In the genomic region with DNA sequence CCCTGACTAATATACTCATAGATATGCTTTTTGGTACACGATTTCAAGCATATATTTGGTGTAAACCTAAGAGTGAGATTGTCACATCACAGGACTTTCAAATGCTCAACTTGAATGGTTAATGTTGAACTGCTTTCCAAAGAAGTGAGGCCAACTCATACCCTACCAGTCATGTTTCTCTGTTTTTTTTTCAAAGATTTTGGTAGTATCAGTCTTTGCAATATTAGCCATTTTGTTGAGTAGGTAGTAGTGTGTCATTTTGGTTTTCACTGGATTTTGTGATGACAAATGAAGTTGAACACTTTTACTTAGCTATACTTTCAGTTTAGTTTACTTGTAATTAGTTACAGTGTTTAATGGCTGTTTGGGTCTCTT, we compare ENCODE assay signal across 23 cellular contexts.
"Had no signal": no experiment of that assay in that cellular context is flagged by ENCODE, and none has a peak within 500 bp of the region (broad histone marks: within the 10 kb centered on the region; RNA-seq: fewer than 3 reads in every experiment).

No MANE protein-coding gene starts in this region.

- H3K4me3 Mint-ChIP-seq: effector memory CD8-positive, alpha-beta T cell; naive thymus-derived CD8-positive, alpha-beta T cell; nephron progenitor cell; stimulated activated naive CD8-positive, alpha-beta T cell treated with anti-CD3 and anti-CD28 coated beads, Interleukin-15, amount 100 ng/mL, for 72 hours had no signal

- H3K36me3 ChIP-seq: esophagus squamous epithelium, gastrocnemius medialis, lower lobe of right lung, prostate gland, right atrium auricular region, thyroid gland had no signal

- H3K27me3 Mint-ChIP-seq: effector memory CD8-positive, alpha-beta T cell; naive thymus-derived CD8-positive, alpha-beta T cell; stimulated activated naive CD8-positive, alpha-beta T cell treated with anti-CD3 and anti-CD28 coated beads, Interleukin-15, amount 100 ng/mL, for 72 hours had no signal

- H3K27me3 ChIP-seq: esophagus squamous epithelium, gastrocnemius medialis, right atrium auricular region, thyroid gland had no signal

- DNase-seq: effector memory CD8-positive, alpha-beta T cell; erythroblast; esophagus squamous epithelium; gastrocnemius medialis; head of caudate nucleus; left ventricle myocardium superior; lower lobe of right lung; naive thymus-derived CD8-positive, alpha-beta T cell; nephron progenitor cell; nucleus accumbens; stimulated activated CD4-positive, alpha-beta T cell treated with anti-CD3 and anti-CD28 coated beads, Interleukin-12 subunit alpha, Interleukin-12 subunit beta, amount 100 ng/mL, for 4 hours; stimulated activated CD4-positive, alpha-beta T cell treated with anti-CD3 and anti-CD28 coated beads, Interleukin-2, amount 100 ng/mL, for 24 hours; stimulated activated CD4-positive, alpha-beta T cell treated with anti-CD3 and anti-CD28 coated beads, Interleukin-4, amount 100 ng/mL, for 24 hours; stimulated activated naive CD4-positive, alpha-beta T cell; stimulated activated naive CD8-positive, alpha-beta T cell treated with anti-CD3 and anti-CD28 coated beads, Interleukin-15, amount 100 ng/mL, for 72 hours; thyroid gland; trophoblast cell had no signal

- H3K4me1 ChIP-seq: gastrocnemius medialis, lower lobe of right lung, prostate gland, thyroid gland had no signal

- H3K4me3 ChIP-seq: coronary artery, esophagus squamous epithelium, gastrocnemius medialis, lower lobe of right lung, prostate gland, right atrium auricular region, smooth muscle cell, thyroid gland had no signal

- FAIRE-seq: endometrium had no signal

- H3K27ac ChIP-seq: gastrocnemius medialis, lower lobe of right lung, prostate gland, right atrium auricular region, thyroid gland had no signal

- H3K27ac Mint-ChIP-seq: effector memory CD8-positive, alpha-beta T cell; nephron progenitor cell; stimulated activated naive CD8-positive, alpha-beta T cell treated with anti-CD3 and anti-CD28 coated beads, Interleukin-15, amount 100 ng/mL, for 72 hours had no signal

- H3K4me2 ChIP-seq: smooth muscle cell had no signal

- ATAC-seq: effector memory CD8-positive, alpha-beta T cell; gastrocnemius medialis; left ventricle myocardium superior; lower lobe of right lung; naive thymus-derived CD8-positive, alpha-beta T cell; sciatic nerve; stimulated activated naive CD8-positive, alpha-beta T cell treated with anti-CD3 and anti-CD28 coated beads, Interleukin-15, amount 100 ng/mL, for 72 hours had no signal

- H3K36me3 Mint-ChIP-seq: naive thymus-derived CD8-positive, alpha-beta T cell had no signal

- H3K9me3 ChIP-seq: esophagus squamous epithelium, gastrocnemius medialis, lower lobe of right lung, prostate gland, right atrium auricular region, thyroid gland had no signal

- H3K9me3 Mint-ChIP-seq: effector memory CD8-positive, alpha-beta T cell; naive thymus-derived CD8-positive, alpha-beta T cell; nephron progenitor cell had no signal

- H3K4me1 Mint-ChIP-seq: nephron progenitor cell; stimulated activated naive CD8-positive, alpha-beta T cell treated with anti-CD3 and anti-CD28 coated beads, Interleukin-15, amount 100 ng/mL, for 72 hours had no signal
